ENCODE assay signal across 20 cellular contexts in genomic region chr11:126297004-126297403, GRCh38. TPM values are rescaled to one million over a fixed set of nuclear protein-coding genes. Genes with fewer than 3 reads are reported as not detected.
DNase-seq lines count a peak whose midpoint lies in the region; ATAC-seq, FAIRE-seq and TF ChIP-seq lines count a peak whose summit lies in the region.
"Had no signal": no experiment of that assay in that cellular context is flagged by ENCODE, and none has a peak within 500 bp of the region (broad histone marks: within the 10 kb centered on the region; RNA-seq: fewer than 3 reads in every experiment).

No MANE protein-coding gene starts in this region.

- H3K9me3 ChIP-seq in HEK293 (ENCODE audit: control insufficient read depth, insufficient read depth, low read depth, low read length) (no peaks in the 10 kb centered on the region), K562 (replicated peaks; ENCODE audit: control insufficient read depth, insufficient read depth, low read depth, low read length) (no peaks in the 10 kb centered on the region)
- H3K9me3 ChIP-seq: Caco-2 had no signal

- in situ Hi-C loops in K562 (cut with MboI) = no loop called here

- CTCF ChIA-PET in HEK293 (lab: Yijun Ruan, JAX) (no interaction called here), K562 (lab: Yijun Ruan, JAX; ENCODE audit: low intra/inter-chr PET ratio) (no interaction called here), Calu3 (lab: Charles Lee) (no interaction called here)

- H2AFZ ChIP-seq in K562 (ENCODE audit: low read depth, low read length) = no peak overlapping the region
- H2AFZ ChIP-seq: GM23338 had no signal

- peak overlapping the region; percentile 17 for H3K27ac Mint-ChIP-seq in activated T-cell treated with anti-CD3 and anti-CD28 coated beads, Interleukin-2, amount 50 U/mL, for 72 hours
- no peak overlapping the region for H3K27ac Mint-ChIP-seq in activated T-cell treated with anti-CD3 and anti-CD28 coated beads, Interleukin-2, amount 50 U/mL, for 24 hours
- H3K27ac Mint-ChIP-seq in Calu3 (ENCODE audit: unreplicated experiment) = no peak overlapping the region
- H3K27ac Mint-ChIP-seq: GM23338, H9, HFFc6 had no signal

- no peak for ATAC-seq in activated T-cell treated with anti-CD3 and anti-CD28 coated beads, Interleukin-2, amount 50 U/mL, for 72 hours (replicated peaks in 1 of 2)
- ATAC-seq in K562 (peak; percentile 64), GM18517 (IDR thresholded peaks at IDR 0.05; ENCODE audit: unreplicated experiment) (no peak)
- ATAC-seq: GM12878, GM23338, HCT116 had no signal

- no peaks in the 10 kb centered on the region for H4K20me1 ChIP-seq in K562 (replicated peaks; ENCODE audit: control insufficient read depth, insufficient read depth, low read length)

- TF ChIP-seq POLR2A in K562 (conservative IDR thresholded peaks at IDR 0.05) = no peak

- POLR2A ChIA-PET in HEK293 (lab: Yijun Ruan, JAX) = no interaction called here
- POLR2A ChIA-PET in K562 (lab: Yijun Ruan, JAX) = no interaction called here

- 25% methylated on average over 2 of the region's 2 CpGs for WGBS in K562 (ENCODE audit: insufficient coverage, low coverage, missing lambda C conversion rate)

- H3K9ac ChIP-seq in K562 (ENCODE audit: insufficient read depth in 1 of 2, low read depth in 2 of 2, low read length in 2 of 2) = no peak overlapping the region

- no peak overlapping the region for H3K4me3 ChIP-seq in HEK293 (ENCODE audit: low read depth, low read length)
- H3K4me3 ChIP-seq in K562 = no peak overlapping the region
- H3K4me3 ChIP-seq: GM12878, GM23338 had no signal

- TF ChIP-seq CTCF in HEK293 (tag by site-specific recombination; IDR thresholded peaks at IDR 0.05) = no peak
- TF ChIP-seq CTCF in K562 (IDR thresholded peaks at IDR 0.05 in 2 of 3, conservative IDR thresholded peaks at IDR 0.05 in 1 of 3; ENCODE audit: insufficient read depth in 2 of 3, low read depth in 1 of 3, low read length in 3 of 3) = no peak
- TF ChIP-seq CTCF in Calu3 (IDR thresholded peaks at IDR 0.05; ENCODE audit: unreplicated experiment) = no peak

- no peak overlapping the region for H3K4me3 Mint-ChIP-seq in activated T-cell treated with anti-CD3 and anti-CD28 coated beads, Interleukin-2, amount 50 U/mL, for 72 hours
- H3K4me3 Mint-ChIP-seq in activated T-cell treated with anti-CD3 and anti-CD28 coated beads, Interleukin-2, amount 50 U/mL, for 24 hours = no peak overlapping the region
- no peak overlapping the region for H3K4me3 Mint-ChIP-seq in Calu3 (ENCODE audit: low read depth, unreplicated experiment)
- H3K4me3 Mint-ChIP-seq: CD4-positive, alpha-beta memory T cell; GM23338; H9; HFFc6 had no signal

- no peaks in the 10 kb centered on the region for H3K27me3 Mint-ChIP-seq in activated T-cell treated with anti-CD3 and anti-CD28 coated beads, Interleukin-2, amount 50 U/mL, for 72 hours (ENCODE audit: low read depth)
- H3K27me3 Mint-ChIP-seq in activated T-cell treated with anti-CD3 and anti-CD28 coated beads, Interleukin-2, amount 50 U/mL, for 24 hours = no peaks in the 10 kb centered on the region
- H3K27me3 Mint-ChIP-seq in Calu3 (ENCODE audit: unreplicated experiment) = no peaks in the 10 kb centered on the region
- H3K27me3 Mint-ChIP-seq: CD4-positive, alpha-beta memory T cell had no signal

- no peak for FAIRE-seq in K562 (lab: Jason Lieb, UNC)
- FAIRE-seq: D721Med, GM12878 had no signal

- H3K36me3 ChIP-seq in HEK293 (ENCODE audit: control insufficient read depth in 2 of 2, insufficient read depth in 1 of 2, low read length in 2 of 2) (peaks cover 0 to 40% of the 10 kb centered on the region in 2 experiments; a peak in 2 of 3 replicates), K562 (ENCODE audit: control insufficient read depth, insufficient read depth, low read length) (0 out of 3 replicates have a peak, but pooled peaks cover 13% of the 10 kb centered on the region)

- no peaks in the 10 kb centered on the region for H3K4me1 ChIP-seq in HEK293 (ENCODE audit: control insufficient read depth, insufficient read depth, low read length)
- no peaks in the 10 kb centered on the region; a peak in 1 of 5 replicates for H3K4me1 ChIP-seq in K562 (replicated peaks in 1 of 2; ENCODE audit: control insufficient read depth in 2 of 2, insufficient read depth in 2 of 2, low read length in 2 of 2)
- H3K4me1 ChIP-seq: Caco-2 had no signal

- peaks cover 4 to 5% of the 10 kb centered on the region in 2 donors for H3K36me3 Mint-ChIP-seq in activated T-cell treated with anti-CD3 and anti-CD28 coated beads, Interleukin-2, amount 50 U/mL, for 72 hours (ENCODE audit: insufficient read depth in 2 of 2)
- peaks cover 70% of the 10 kb centered on the region for H3K36me3 Mint-ChIP-seq in activated T-cell treated with anti-CD3 and anti-CD28 coated beads, Interleukin-2, amount 50 U/mL, for 24 hours (ENCODE audit: low read depth)
- H3K36me3 Mint-ChIP-seq in Calu3 (ENCODE audit: insufficient read depth, unreplicated experiment) = peaks cover 10% of the 10 kb centered on the region

- H3K27me3 ChIP-seq in K562 (ENCODE audit: control insufficient read depth in 2 of 2, insufficient read depth in 2 of 2, low read length in 2 of 2) = no peaks in the 10 kb centered on the region

- no peaks in the 10 kb centered on the region for H3K9me3 Mint-ChIP-seq in activated T-cell treated with anti-CD3 and anti-CD28 coated beads, Interleukin-2, amount 50 U/mL, for 72 hours
- no peaks in the 10 kb centered on the region for H3K9me3 Mint-ChIP-seq in activated T-cell treated with anti-CD3 and anti-CD28 coated beads, Interleukin-2, amount 50 U/mL, for 24 hours
- H3K9me3 Mint-ChIP-seq in Calu3 (ENCODE audit: low read depth, unreplicated experiment) = no peaks in the 10 kb centered on the region
- H3K9me3 Mint-ChIP-seq: CD4-positive, alpha-beta memory T cell; GM23338; H9; HFFc6 had no signal

- no peaks in the 10 kb centered on the region for H3K9me1 ChIP-seq in K562 (ENCODE audit: control insufficient read depth, insufficient read depth, low read length)

- H3K79me2 ChIP-seq in K562 (ENCODE audit: control insufficient read depth, insufficient read depth, low read length) = no peaks in the 10 kb centered on the region

- H3K4me1 Mint-ChIP-seq in activated T-cell treated with anti-CD3 and anti-CD28 coated beads, Interleukin-2, amount 50 U/mL, for 72 hours (ENCODE audit: low read depth) = peaks cover 10% of the 10 kb centered on the region
- H3K4me1 Mint-ChIP-seq in activated T-cell treated with anti-CD3 and anti-CD28 coated beads, Interleukin-2, amount 50 U/mL, for 24 hours (ENCODE audit: low read depth) = peaks cover 21% of the 10 kb centered on the region
- no peaks in the 10 kb centered on the region for H3K4me1 Mint-ChIP-seq in Calu3 (ENCODE audit: low read depth, unreplicated experiment)
- H3K4me1 Mint-ChIP-seq: GM23338, H9 had no signal

- no peak for TF ChIP-seq EP300 in K562 (IDR thresholded peaks at IDR 0.05; ENCODE audit: low read length)

- BruUV-seq in K562 (replicated peaks; lab: Mats Ljungman, UMichigan) (no TSS peak), Calu3 (replicated peaks; lab: Mats Ljungman, UMichigan) (no TSS peak)

- intact Hi-C loops in K562 (cut with micrococcal nuclease) = no loop called here
- intact Hi-C loops in Calu3 (cut with micrococcal nuclease; ENCODE audit: unreplicated experiment) = no loop called here

- DNase-seq in activated T-cell treated with anti-CD3 and anti-CD28 coated beads, Interleukin-2, amount 50 U/mL, for 72 hours = no peak
- DNase-seq in activated T-cell treated with anti-CD3 and anti-CD28 coated beads, Interleukin-2, amount 50 U/mL, for 24 hours = no peak
- DNase-seq in K562 (ENCODE audit: extremely low read depth in 1 of 4, low spot score in 3 of 4) = no peak
- DNase-seq in Calu3 = no peak
- no peak for DNase-seq in LoVo (ENCODE audit: low spot score)
- DNase-seq: C1 segment of cervical spinal cord; Caco-2; CD4-positive, alpha-beta memory T cell; DMS 273 treated with DMSO at 0.1 percent for 48 hours; DMS79; EL; GDM1; H9; HFFc6 had no signal

- H3K27ac ChIP-seq in HEK293 (ENCODE audit: extremely low read depth, low read depth, low read length) = no peak overlapping the region
- no peak overlapping the region for H3K27ac ChIP-seq in K562 (ENCODE audit: extremely low read depth, low read depth, low read length)

- no peak overlapping the region for H3K4me2 ChIP-seq in K562 (ENCODE audit: insufficient read depth, low read length)
- H3K4me2 ChIP-seq: GM23338 had no signal

- TF ChIP-seq RAD21 in K562 (CRISPR knock-in tag; conservative IDR thresholded peaks at IDR 0.05 in 1 of 2, IDR thresholded peaks at IDR 0.05 in 1 of 2) = no peak

RNA-seq across cellular contexts. Expression of gene DCPS, which starts 6.9 kb away (rescaled TPM):
- 10 to 100 TPM; 33.9 to 37.7 TPM for total RNA-seq in activated T-cell treated with anti-CD3 and anti-CD28 coated beads, Interleukin-2, amount 50 U/mL, for 72 hours
- 5.6 and 9.2 TPM in 2 replicates for total RNA-seq in K562 (2011; cell fraction: chromatin; rRNA removed; ENCODE audit: low replicate concordance)
- total RNA-seq in K562 (2011; cell fraction: nucleolus; rRNA removed) = 11.2 and 12.0 TPM in 2 replicates
- 7.4 and 9.0 TPM in 2 replicates for total RNA-seq in K562 (2011; cell fraction: nucleoplasm; rRNA removed)
- total RNA-seq in K562 (2014; rRNA removed) = 16.5 and 23.8 TPM in 2 replicates
- 10.8 and 11.1 TPM in 2 replicates for total RNA-seq in K562 (2014; rRNA removed; fragmentation: Illumina TruSeq; extraction: Trizol)
- 17.9 and 18.9 TPM in 2 replicates for total RNA-seq in K562 (2015; rRNA removed; fragmentation: Illumina TruSeq; extraction: Trizol)
- total RNA-seq in K562 (2021) = 23.0 and 24.6 TPM in 2 replicates
- polyA plus RNA-seq in K562 (2011; rRNA removed) = 16.8 and 25.9 TPM in 2 replicates
- polyA plus RNA-seq in K562 (2011; cell fraction: cytosol; rRNA removed) = 27.0 and 56.5 TPM in 2 replicates
- polyA plus RNA-seq in K562 (2011; cell fraction: nucleus; rRNA removed) = 7.1 and 12.9 TPM in 2 replicates
- 21.5 and 26.3 TPM in 2 replicates for polyA plus RNA-seq in K562 (2012)
- polyA plus RNA-seq in K562 (2014; fragmentation: Illumina TruSeq; extraction: Trizol) = 37.2 and 38.1 TPM in 2 replicates
- polyA plus RNA-seq in K562 (2014; fragmentation: Nextera tagmentation; extraction: Ambion mirVana) = 10 to 100 TPM in 1 of 2 experiments, 1 to 10 TPM in 1; 8.7 to 17.8 TPM
- 23.3 and 27.2 TPM in 2 replicates for polyA plus RNA-seq in K562 (2014; rRNA removed)
- 6.6 and 12.8 TPM in 2 replicates for polyA minus RNA-seq in K562 (2011; rRNA and poly(A)+ RNA removed)
- polyA minus RNA-seq in K562 (2011; cell fraction: cytosol; rRNA and poly(A)+ RNA removed) = 9.0 and 12.5 TPM in 2 replicates
- 5.8 and 6.1 TPM in 2 replicates for polyA minus RNA-seq in K562 (2011; cell fraction: nucleus; rRNA and poly(A)+ RNA removed)
- total RNA-seq in Calu3 (2022) = 30.5 and 33.2 TPM in 2 replicates

RNA-seq across cellular contexts. Expression of gene TIRAP, which starts 14.1 kb away (rescaled TPM):
- total RNA-seq in activated T-cell treated with anti-CD3 and anti-CD28 coated beads, Interleukin-2, amount 50 U/mL, for 72 hours = 10 to 100 TPM; 14.0 to 15.2 TPM
- total RNA-seq in K562 (2011; cell fraction: chromatin; rRNA removed; ENCODE audit: low replicate concordance) = 6.0 and 9.3 TPM in 2 replicates
- 5.7 and 7.0 TPM in 2 replicates for total RNA-seq in K562 (2011; cell fraction: nucleolus; rRNA removed)
- total RNA-seq in K562 (2011; cell fraction: nucleoplasm; rRNA removed) = 5.2 and 5.5 TPM in 2 replicates
- 1.7 and 2.9 TPM in 2 replicates for total RNA-seq in K562 (2014; rRNA removed)
- total RNA-seq in K562 (2014; rRNA removed; fragmentation: Illumina TruSeq; extraction: Trizol) = 3.0 and 3.7 TPM in 2 replicates
- 5.2 and 5.4 TPM in 2 replicates for total RNA-seq in K562 (2015; rRNA removed; fragmentation: Illumina TruSeq; extraction: Trizol)
- 5.3 and 6.2 TPM in 2 replicates for total RNA-seq in K562 (2021)
- 1.7 and 3.6 TPM in 2 replicates for polyA plus RNA-seq in K562 (2011; rRNA removed)
- 2.8 and 7.5 TPM in 2 replicates for polyA plus RNA-seq in K562 (2011; cell fraction: cytosol; rRNA removed)
- polyA plus RNA-seq in K562 (2011; cell fraction: nucleus; rRNA removed) = 1.7 and 3.8 TPM in 2 replicates
- polyA plus RNA-seq in K562 (2012) = 4.9 and 7.3 TPM in 2 replicates
- polyA plus RNA-seq in K562 (2014; fragmentation: Illumina TruSeq; extraction: Trizol) = 7.8 and 8.7 TPM in 2 replicates
- polyA plus RNA-seq in K562 (2014; fragmentation: Nextera tagmentation; extraction: Ambion mirVana) = 1 to 10 TPM in 1 of 2 experiments, under 1 TPM in 1; 0.60 to 1.3 TPM
- 3.2 and 4.9 TPM in 2 replicates for polyA plus RNA-seq in K562 (2014; rRNA removed)
- polyA minus RNA-seq in K562 (2011; rRNA and poly(A)+ RNA removed) = 1.8 and 3.3 TPM in 2 replicates
- polyA minus RNA-seq in K562 (2011; cell fraction: cytosol; rRNA and poly(A)+ RNA removed) = 1.4 and 3.7 TPM in 2 replicates
- polyA minus RNA-seq in K562 (2011; cell fraction: nucleus; rRNA and poly(A)+ RNA removed) = 2.3 and 2.7 TPM in 2 replicates
- total RNA-seq in Calu3 (2022) = 8.1 and 8.2 TPM in 2 replicates

RNA-seq across cellular contexts. Expression of gene FOXRED1, which starts 28.1 kb away (rescaled TPM):
- total RNA-seq in activated T-cell treated with anti-CD3 and anti-CD28 coated beads, Interleukin-2, amount 50 U/mL, for 72 hours = 10 to 100 TPM; 35.0 to 51.9 TPM
- total RNA-seq in K562 (2011; cell fraction: chromatin; rRNA removed; ENCODE audit: low replicate concordance) = 196 and 237 TPM in 2 replicates
- total RNA-seq in K562 (2011; cell fraction: nucleolus; rRNA removed) = 99.1 and 124 TPM in 2 replicates
- 161 and 215 TPM in 2 replicates for total RNA-seq in K562 (2011; cell fraction: nucleoplasm; rRNA removed)
- total RNA-seq in K562 (2014; rRNA removed) (52.4 and 62.7 TPM in 2 replicates), K562 (2014; rRNA removed; fragmentation: Illumina TruSeq; extraction: Trizol) (39.1 and 48.1 TPM in 2 replicates), K562 (2015; rRNA removed; fragmentation: Illumina TruSeq; extraction: Trizol) (53.1 and 55.2 TPM in 2 replicates), K562 (2021) (63.4 and 63.6 TPM in 2 replicates), Calu3 (2022) (34.9 and 40.1 TPM in 2 replicates)
- polyA plus RNA-seq in K562 (2011; rRNA removed) (58.6 and 83.5 TPM in 2 replicates), K562 (2014; fragmentation: Illumina TruSeq; extraction: Trizol) (73.3 and 80.3 TPM in 2 replicates), K562 (2014; fragmentation: Nextera tagmentation; extraction: Ambion mirVana) (10 to 100 TPM; 14.1 to 26.2 TPM), K562 (2014; rRNA removed) (93.2 and 94.4 TPM in 2 replicates)
- polyA plus RNA-seq in K562 (2011; cell fraction: cytosol; rRNA removed) = 81.0 and 172 TPM in 2 replicates
- polyA plus RNA-seq in K562 (2011; cell fraction: nucleus; rRNA removed) = 104 and 170 TPM in 2 replicates
- 51.6 and 56.6 TPM in 2 replicates for polyA plus RNA-seq in K562 (2012)
- 32.7 and 55.3 TPM in 2 replicates for polyA minus RNA-seq in K562 (2011; rRNA and poly(A)+ RNA removed)
- 15.6 and 31.4 TPM in 2 replicates for polyA minus RNA-seq in K562 (2011; cell fraction: cytosol; rRNA and poly(A)+ RNA removed)
- polyA minus RNA-seq in K562 (2011; cell fraction: nucleus; rRNA and poly(A)+ RNA removed) = 31.7 and 34.6 TPM in 2 replicates

RNA-seq across cellular contexts. Expression of gene SRPRA, which starts 28.3 kb away (rescaled TPM):
- 100 to 1,000 TPM; 118 to 136 TPM for total RNA-seq in activated T-cell treated with anti-CD3 and anti-CD28 coated beads, Interleukin-2, amount 50 U/mL, for 72 hours
- 416 and 492 TPM in 2 replicates for total RNA-seq in K562 (2011; cell fraction: chromatin; rRNA removed; ENCODE audit: low replicate concordance)
- 234 TPM in 2 replicates for total RNA-seq in K562 (2011; cell fraction: nucleolus; rRNA removed)
- total RNA-seq in K562 (2011; cell fraction: nucleoplasm; rRNA removed) = 263 and 270 TPM in 2 replicates
- total RNA-seq in K562 (2014; rRNA removed) (56.9 and 72.5 TPM in 2 replicates), K562 (2014; rRNA removed; fragmentation: Illumina TruSeq; extraction: Trizol) (68.8 and 73.6 TPM in 2 replicates), K562 (2015; rRNA removed; fragmentation: Illumina TruSeq; extraction: Trizol) (74.6 and 75.8 TPM in 2 replicates), K562 (2021) (108 and 112 TPM in 2 replicates), Calu3 (2022) (64.6 and 66.4 TPM in 2 replicates)
- polyA plus RNA-seq in K562 (2011; rRNA removed) (89.6 and 93.4 TPM in 2 replicates), K562 (2014; fragmentation: Illumina TruSeq; extraction: Trizol) (114 and 124 TPM in 2 replicates), K562 (2014; fragmentation: Nextera tagmentation; extraction: Ambion mirVana) (100 to 1,000 TPM in 1 of 2 experiments, 10 to 100 TPM in 1; 33.5 to 106 TPM), K562 (2014; rRNA removed) (78.0 and 80.0 TPM in 2 replicates)
- polyA plus RNA-seq in K562 (2011; cell fraction: cytosol; rRNA removed) = 95.3 and 119 TPM in 2 replicates
- 205 and 262 TPM in 2 replicates for polyA plus RNA-seq in K562 (2011; cell fraction: nucleus; rRNA removed)
- 86.3 and 141 TPM in 2 replicates for polyA plus RNA-seq in K562 (2012)
- 103 and 132 TPM in 2 replicates for polyA minus RNA-seq in K562 (2011; rRNA and poly(A)+ RNA removed)
- 50.4 and 71.8 TPM in 2 replicates for polyA minus RNA-seq in K562 (2011; cell fraction: cytosol; rRNA and poly(A)+ RNA removed)
- 97.2 and 106 TPM in 2 replicates for polyA minus RNA-seq in K562 (2011; cell fraction: nucleus; rRNA and poly(A)+ RNA removed)

RNA-seq across cellular contexts. Expression of gene ST3GAL4, which starts 58.5 kb away (rescaled TPM):
- 10 to 100 TPM; 10.9 to 12.1 TPM for total RNA-seq in activated T-cell treated with anti-CD3 and anti-CD28 coated beads, Interleukin-2, amount 50 U/mL, for 72 hours
- total RNA-seq in K562 (2011; cell fraction: chromatin; rRNA removed; ENCODE audit: low replicate concordance) = 11.3 and 26.5 TPM in 2 replicates
- 24.2 and 25.7 TPM in 2 replicates for total RNA-seq in K562 (2011; cell fraction: nucleolus; rRNA removed)
- total RNA-seq in K562 (2011; cell fraction: nucleoplasm; rRNA removed) = 22.4 and 23.4 TPM in 2 replicates
- total RNA-seq in K562 (2014; rRNA removed) (10.5 and 16.9 TPM in 2 replicates), K562 (2014; rRNA removed; fragmentation: Illumina TruSeq; extraction: Trizol) (6.2 and 8.2 TPM in 2 replicates), K562 (2015; rRNA removed; fragmentation: Illumina TruSeq; extraction: Trizol) (6.0 and 6.7 TPM in 2 replicates), K562 (2021) (13.7 and 15.2 TPM in 2 replicates), Calu3 (2022) (22.1 and 27.9 TPM in 2 replicates)
- polyA plus RNA-seq in K562 (2011; rRNA removed) (10.7 and 15.4 TPM in 2 replicates), K562 (2014; fragmentation: Illumina TruSeq; extraction: Trizol) (17.8 and 22.9 TPM in 2 replicates), K562 (2014; fragmentation: Nextera tagmentation; extraction: Ambion mirVana) (under 1 TPM; 0.27 to 0.53 TPM), K562 (2014; rRNA removed) (13.8 and 16.7 TPM in 2 replicates)
- polyA plus RNA-seq in K562 (2011; cell fraction: cytosol; rRNA removed) = 12.8 and 18.7 TPM in 2 replicates
- 10.4 and 18.7 TPM in 2 replicates for polyA plus RNA-seq in K562 (2011; cell fraction: nucleus; rRNA removed)
- polyA plus RNA-seq in K562 (2012) = 8.2 and 14.5 TPM in 2 replicates
- 2.6 and 6.2 TPM in 2 replicates for polyA minus RNA-seq in K562 (2011; rRNA and poly(A)+ RNA removed)
- polyA minus RNA-seq in K562 (2011; cell fraction: cytosol; rRNA and poly(A)+ RNA removed) = 7.9 and 8.3 TPM in 2 replicates
- 3.8 and 5.3 TPM in 2 replicates for polyA minus RNA-seq in K562 (2011; cell fraction: nucleus; rRNA and poly(A)+ RNA removed)
